Comparison of ENCODE assay signal across 8 cellular contexts in the genomic region with DNA sequence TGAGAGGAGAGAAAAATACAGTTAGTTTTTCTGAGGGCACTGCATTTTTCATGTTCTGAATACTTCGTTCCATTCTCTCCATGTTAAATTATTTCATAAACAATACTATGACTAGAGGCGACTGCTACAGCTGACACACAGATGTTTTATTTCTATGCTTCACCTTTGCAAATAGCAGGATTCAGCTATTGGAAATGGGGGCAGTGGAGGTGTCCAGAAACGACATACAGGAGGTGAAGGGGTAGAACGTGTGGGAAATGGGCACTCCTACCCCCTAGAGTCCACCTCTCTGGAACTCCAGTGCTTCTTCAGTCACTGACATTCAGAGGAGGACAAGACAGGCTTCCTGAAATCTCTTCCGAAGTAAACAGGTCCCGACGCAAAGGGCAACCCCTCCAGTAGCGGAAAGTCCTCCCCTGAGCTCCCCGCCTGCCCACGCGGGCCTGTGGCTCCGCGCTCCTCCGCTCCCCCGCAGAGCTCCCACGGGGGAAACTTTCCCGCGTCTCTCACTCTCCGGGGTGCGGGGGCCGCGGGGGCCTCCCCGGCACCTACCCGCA. TPM values are rescaled to one million over a fixed set of nuclear protein-coding genes. Genes with fewer than 3 reads are reported as not detected.
DNase-seq lines count a peak whose midpoint lies in the region; ATAC-seq and TF ChIP-seq lines count a peak whose summit lies in the region.

No MANE protein-coding gene starts in this region.

- TF ChIP-seq CTCF in gastrocnemius medialis (IDR thresholded peaks at IDR 0.05 in 4 of 5, conservative IDR thresholded peaks at IDR 0.05 in 1 of 5) = no peak

- H3K4me3 ChIP-seq in ACC112 (ENCODE audit: low read depth, low read length) = peak overlapping the region; percentile 90
- H3K4me3 ChIP-seq in gastrocnemius medialis = peak overlapping the region; percentile 70 to 97 (median 96)

- in situ Hi-C loops in gastrocnemius medialis (cut with MboI; ENCODE audit: low sequenced_read_pairs in 4 of 4) = no loop called here

- H3K4me1 ChIP-seq in ACC112 (ENCODE audit: control insufficient read depth, insufficient read depth, low read length, unreplicated experiment) = peaks cover 25% of the 10 kb centered on the region
- H3K4me1 ChIP-seq in gastrocnemius medialis = peaks cover 19 to 31% of the 10 kb centered on the region in 2 donors

- H3K36me3 ChIP-seq in ACC112 (ENCODE audit: insufficient read depth, low read length) (peaks cover 2% of the 10 kb centered on the region; the same call in 1 of the 2 replicates), KOPT-K1 (ENCODE audit: insufficient read depth, low read length) (no peaks in the 10 kb centered on the region), gastrocnemius medialis (no peaks in the 10 kb centered on the region)

- H3K27ac ChIP-seq in ACC112 (ENCODE audit: low read depth, low read length) (peak overlapping the region; percentile 72), KOPT-K1 (ENCODE audit: low read depth, low read length, poor library complexity, severe bottlenecking) (peak overlapping the region; percentile 97), gastrocnemius medialis (peak overlapping the region; percentile 88 to 99 (median 96))

- H3K36me3 Mint-ChIP-seq in activated naive CD4-positive, alpha-beta T cell treated with anti-CD3 and anti-CD28 coated beads, Interleukin-2, amount 50 U/mL, for 72 hours = no peaks in the 10 kb centered on the region

- no peak for TF ChIP-seq POLR2A in gastrocnemius medialis (IDR thresholded peaks at IDR 0.05)

- H2AFZ ChIP-seq in ACC112 (ENCODE audit: low read length, unreplicated experiment) = peak overlapping the region; percentile 95

- H3K79me2 ChIP-seq in ACC112 (ENCODE audit: control insufficient read depth, insufficient read depth, low read length, unreplicated experiment) = peaks cover 51% of the 10 kb centered on the region

- peaks cover 0 to 4% of the 10 kb centered on the region in 2 donors for H3K9me3 Mint-ChIP-seq in activated naive CD4-positive, alpha-beta T cell treated with anti-CD3 and anti-CD28 coated beads, Interleukin-2, amount 50 U/mL, for 72 hours

- no peak for DNase-seq in activated naive CD4-positive, alpha-beta T cell treated with anti-CD3 and anti-CD28 coated beads, Interleukin-2, amount 50 U/mL, for 72 hours (ENCODE audit: low spot score in 2 of 2)
- DNase-seq in hippocampal formation (lab: John Stamatoyannopoulos, UW) (peak; percentile 65), gastrocnemius medialis (peak in 1 of 2 donors; percentile 4)
- DNase-seq in effector CD8-positive, alpha-beta T cell (lab: John Stamatoyannopoulos, UW) = no peak
- DNase-seq in activated CD4-positive, CD25-positive, alpha-beta regulatory T cell treated with anti-CD3 and anti-CD28 coated beads, Interleukin-2, amount 50 U/mL, for 72 hours = no peak

- ATAC-seq in GM19043 (IDR thresholded peaks at IDR 0.05; ENCODE audit: low read depth, unreplicated experiment) = peak; percentile 20
- peak in 1 of 2 donors; percentile 56 for ATAC-seq in activated naive CD4-positive, alpha-beta T cell treated with anti-CD3 and anti-CD28 coated beads, Interleukin-2, amount 50 U/mL, for 72 hours
- ATAC-seq in gastrocnemius medialis = peak; percentile 66 to 70

- peak overlapping the region; percentile 88 to 94 for H3K27ac Mint-ChIP-seq in activated naive CD4-positive, alpha-beta T cell treated with anti-CD3 and anti-CD28 coated beads, Interleukin-2, amount 50 U/mL, for 72 hours

- intact Hi-C loops in gastrocnemius medialis (cut with DNase I; ENCODE audit: low total_unique reads) = no loop called here

- no peaks in the 10 kb centered on the region for H3K9me3 ChIP-seq in KOPT-K1 (ENCODE audit: insufficient read depth, low read length, poor library complexity, severe bottlenecking)
- H3K9me3 ChIP-seq in gastrocnemius medialis = no peaks in the 10 kb centered on the region

- H3K27me3 ChIP-seq in ACC112 (ENCODE audit: insufficient read depth, low read length) = no peaks in the 10 kb centered on the region
- no peaks in the 10 kb centered on the region for H3K27me3 ChIP-seq in gastrocnemius medialis

RNA-seq across cellular contexts. Expression of a gene that starts 0.5 kb away (rescaled TPM):
- total RNA-seq in activated naive CD4-positive, alpha-beta T cell treated with anti-CD3 and anti-CD28 coated beads, Interleukin-2, amount 50 U/mL, for 72 hours = 10 to 100 TPM; 10.7 to 11.7 TPM
- total RNA-seq in gastrocnemius medialis = 10 to 100 TPM in 2 of 4 donors, 1 to 10 TPM in 2; 4.6 to 13.9 (median 9.1) TPM

Comparison
In these comparisons a context has a peak if more than half of its experiments do, and no peak if none do; other contexts are left out.
1. DNase-seq: peak in hippocampal formation (2 of 2); none in activated naive CD4-positive, alpha-beta T cell treated with anti-CD3 and anti-CD28 coated beads, Interleukin-2, amount 50 U/mL, for 72 hours (0 of 2), effector CD8-positive, alpha-beta T cell (single experiment) and activated CD4-positive, CD25-positive, alpha-beta regulatory T cell treated with anti-CD3 and anti-CD28 coated beads, Interleukin-2, amount 50 U/mL, for 72 hours (single experiment).
2. Peak in every context shown above with its lines, with median percentiles within 50 percentile points of each other: H3K27ac ChIP-seq.